Comparison of ENCODE assay signal across 33 cellular contexts in the genomic region with DNA sequence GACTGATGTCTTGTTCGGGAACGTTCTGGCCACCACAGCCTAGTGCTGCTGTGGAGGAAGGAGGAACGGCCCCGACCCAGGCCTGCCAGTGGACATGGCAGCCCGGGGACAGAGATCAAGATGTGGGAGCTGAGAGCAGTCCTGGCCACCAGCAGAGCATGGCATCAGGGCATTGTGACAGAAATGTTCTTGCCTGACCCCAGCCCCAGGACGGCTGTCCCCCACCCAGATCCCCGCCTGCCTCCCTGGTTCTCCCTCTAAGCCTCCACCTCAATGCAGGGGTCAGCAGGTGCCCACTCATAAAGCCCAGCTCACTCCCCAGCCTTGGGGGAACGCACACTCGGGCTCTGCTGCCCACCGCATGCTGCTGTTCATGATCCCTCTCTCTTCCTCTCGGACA. TPM values are rescaled to one million over a fixed set of nuclear protein-coding genes. Genes with fewer than 3 reads are reported as not detected.
"Had no signal": no experiment of that assay in that cellular context is flagged by ENCODE, and none has a peak within 500 bp of the region (broad histone marks: within the 10 kb centered on the region; RNA-seq: fewer than 3 reads in every experiment).

No MANE protein-coding gene starts in this region.

- H3K4me1 ChIP-seq: foreskin keratinocyte had no signal

- H3K4me3 ChIP-seq: adrenal gland, body of pancreas, coronary artery, dorsolateral prefrontal cortex, esophagus muscularis mucosa, gastrocnemius medialis, heart left ventricle had no signal

- H3K9me3 ChIP-seq: adrenal gland, body of pancreas, esophagus muscularis mucosa, gastrocnemius medialis, heart left ventricle had no signal

- ATAC-seq: activated CD4-positive, alpha-beta T cell treated with anti-CD3 and anti-CD28 coated beads for 36 hours; activated CD8-positive, alpha-beta memory T cell treated with anti-CD3 and anti-CD28 coated beads, Interleukin-2, amount 10 ng/mL, durations not matched to agents 7 days and 5 days; activated CD8-positive, alpha-beta T cell treated with anti-CD3 and anti-CD28 coated beads, Interleukin-2, amount 10 ng/mL, durations not matched to agents 7 days and 5 days; activated naive CD8-positive, alpha-beta T cell treated with anti-CD3 and anti-CD28 coated beads, Interleukin-2, amount 50 U/mL, for 24 hours; body of pancreas; foreskin keratinocyte; gastrocnemius medialis; heart left ventricle had no signal

- H3K27ac Mint-ChIP-seq: activated CD4-positive, alpha-beta memory T cell treated with anti-CD3 and anti-CD28 coated beads for 36 hours; activated CD4-positive, alpha-beta T cell treated with anti-CD3 and anti-CD28 coated beads for 36 hours; activated CD4-positive, alpha-beta T cell treated with anti-CD3 and anti-CD28 coated beads, Interleukin-2, amount 10 ng/mL, durations not matched to agents 24 days and 14 days; activated CD8-positive, alpha-beta memory T cell treated with anti-CD3 and anti-CD28 coated beads, Interleukin-2, amount 10 ng/mL, durations not matched to agents 7 days and 5 days; activated CD8-positive, alpha-beta T cell treated with anti-CD3 and anti-CD28 coated beads, Interleukin-2, amount 10 ng/mL, durations not matched to agents 7 days and 5 days; activated naive CD4-positive, alpha-beta T cell treated with anti-CD3 and anti-CD28 coated beads for 36 hours; activated naive CD4-positive, alpha-beta T cell treated with anti-CD3 and anti-CD28 coated beads, Interleukin-2, amount 50 U/mL, for 24 hours; activated naive CD8-positive, alpha-beta T cell treated with anti-CD3 and anti-CD28 coated beads for 36 hours; activated naive CD8-positive, alpha-beta T cell treated with anti-CD3 and anti-CD28 coated beads, Interleukin-2, amount 50 U/mL, for 24 hours; activated T-helper 1 cell treated with anti-CD3 and anti-CD28 coated beads, Interleukin-12 subunit alpha, Interleukin-12 subunit beta, Interleukin-2, Interleukin-4 antibody, amounts not matched to agents 30 ng/mL and 10 ng/mL and 1 ng/mL, durations not matched to agents 14 hours and 24 hours and 36 hours; activated T-helper 2 cell treated with anti-CD3 and anti-CD28 coated beads, Interferon-gamma antibody, Interleukin-2, Interleukin-4, amounts not matched to agents 10 μg/mL and 5 μg/mL and 100 μg/mL, durations not matched to agents 14 hours and 24 hours and 36 hours; dendritic cell treated with granulocyte-macrophage colony-stimulating factor and Interleukin-4, amounts not matched to agents 40 ng/mL and 50 ng/mL, for 4 days; endodermal cell had no signal

- H3K9me3 Mint-ChIP-seq: activated CD4-positive, alpha-beta memory T cell treated with anti-CD3 and anti-CD28 coated beads for 36 hours; activated CD4-positive, alpha-beta T cell treated with anti-CD3 and anti-CD28 coated beads, Interleukin-2, amount 10 ng/mL, durations not matched to agents 24 days and 14 days; activated naive CD4-positive, alpha-beta T cell treated with anti-CD3 and anti-CD28 coated beads for 36 hours; activated naive CD4-positive, alpha-beta T cell treated with anti-CD3 and anti-CD28 coated beads, Interleukin-2, amount 50 U/mL, for 24 hours; activated naive CD8-positive, alpha-beta T cell treated with anti-CD3 and anti-CD28 coated beads for 36 hours; activated naive CD8-positive, alpha-beta T cell treated with anti-CD3 and anti-CD28 coated beads, Interleukin-2, amount 50 U/mL, for 24 hours; activated T-helper 1 cell treated with anti-CD3 and anti-CD28 coated beads, Interleukin-12 subunit alpha, Interleukin-12 subunit beta, Interleukin-2, Interleukin-4 antibody, amounts not matched to agents 30 ng/mL and 10 ng/mL and 1 ng/mL, durations not matched to agents 14 hours and 24 hours and 36 hours; activated T-helper 2 cell treated with anti-CD3 and anti-CD28 coated beads, Interferon-gamma antibody, Interleukin-2, Interleukin-4, amounts not matched to agents 10 μg/mL and 5 μg/mL and 100 μg/mL, durations not matched to agents 14 hours and 24 hours and 36 hours; dendritic cell treated with granulocyte-macrophage colony-stimulating factor and Interleukin-4, amounts not matched to agents 40 ng/mL and 50 ng/mL, for 4 days had no signal

- H3K4me1 Mint-ChIP-seq: endodermal cell had no signal

- H3K36me3 Mint-ChIP-seq: activated CD4-positive, alpha-beta memory T cell treated with anti-CD3 and anti-CD28 coated beads for 36 hours; activated CD8-positive, alpha-beta memory T cell treated with anti-CD3 and anti-CD28 coated beads, Interleukin-2, amount 10 ng/mL, durations not matched to agents 7 days and 5 days; activated naive CD4-positive, alpha-beta T cell treated with anti-CD3 and anti-CD28 coated beads, Interleukin-2, amount 50 U/mL, for 24 hours; activated naive CD8-positive, alpha-beta T cell treated with anti-CD3 and anti-CD28 coated beads for 36 hours had no signal

- H3K36me3 ChIP-seq: adrenal gland, esophagus muscularis mucosa, gastrocnemius medialis, heart left ventricle had no signal

- H3K27me3 ChIP-seq: adrenal gland, body of pancreas, dorsolateral prefrontal cortex, esophagus muscularis mucosa, foreskin keratinocyte, gastrocnemius medialis, heart left ventricle had no signal

- H3K4me3 Mint-ChIP-seq: activated CD4-positive, alpha-beta memory T cell treated with anti-CD3 and anti-CD28 coated beads for 36 hours; activated CD4-positive, alpha-beta T cell treated with anti-CD3 and anti-CD28 coated beads for 36 hours; activated CD4-positive, alpha-beta T cell treated with anti-CD3 and anti-CD28 coated beads, Interleukin-2, amount 10 ng/mL, durations not matched to agents 24 days and 14 days; activated CD8-positive, alpha-beta memory T cell treated with anti-CD3 and anti-CD28 coated beads, Interleukin-2, amount 10 ng/mL, durations not matched to agents 7 days and 5 days; activated CD8-positive, alpha-beta T cell treated with anti-CD3 and anti-CD28 coated beads, Interleukin-2, amount 10 ng/mL, durations not matched to agents 7 days and 5 days; activated naive CD4-positive, alpha-beta T cell treated with anti-CD3 and anti-CD28 coated beads for 36 hours; activated naive CD4-positive, alpha-beta T cell treated with anti-CD3 and anti-CD28 coated beads, Interleukin-2, amount 50 U/mL, for 24 hours; activated naive CD8-positive, alpha-beta T cell treated with anti-CD3 and anti-CD28 coated beads for 36 hours; activated naive CD8-positive, alpha-beta T cell treated with anti-CD3 and anti-CD28 coated beads, Interleukin-2, amount 50 U/mL, for 24 hours; activated T-helper 1 cell treated with anti-CD3 and anti-CD28 coated beads, Interleukin-12 subunit alpha, Interleukin-12 subunit beta, Interleukin-2, Interleukin-4 antibody, amounts not matched to agents 30 ng/mL and 10 ng/mL and 1 ng/mL, durations not matched to agents 14 hours and 24 hours and 36 hours; dendritic cell treated with granulocyte-macrophage colony-stimulating factor and Interleukin-4, amounts not matched to agents 40 ng/mL and 50 ng/mL, for 4 days; endodermal cell had no signal

- H3K27ac ChIP-seq: adrenal gland, body of pancreas, coronary artery, dorsolateral prefrontal cortex, esophagus muscularis mucosa, foreskin keratinocyte, gastrocnemius medialis, heart left ventricle had no signal

- DNase-seq: activated CD4-positive, alpha-beta memory T cell treated with anti-CD3 and anti-CD28 coated beads for 36 hours; activated CD4-positive, alpha-beta T cell treated with anti-CD3 and anti-CD28 coated beads for 36 hours; activated CD4-positive, alpha-beta T cell treated with anti-CD3 and anti-CD28 coated beads, Interleukin-2, amount 10 ng/mL, durations not matched to agents 24 days and 14 days; activated CD4-positive, CD25-positive, alpha-beta regulatory T cell; activated CD4-positive, CD25-positive, alpha-beta regulatory T cell treated with anti-CD3 and anti-CD28 coated beads, Interleukin-2, amount 50 U/mL, for 72 hours; activated CD8-positive, alpha-beta memory T cell treated with anti-CD3 and anti-CD28 coated beads, Interleukin-2, amount 10 ng/mL, durations not matched to agents 7 days and 5 days; activated CD8-positive, alpha-beta memory T cell treated with anti-CD3 and anti-CD28 coated beads, Interleukin-2, amount 50 U/mL, for 4 hours; activated CD8-positive, alpha-beta T cell treated with anti-CD3 and anti-CD28 coated beads, Interleukin-2, amount 10 ng/mL, durations not matched to agents 7 days and 5 days; activated effector memory CD4-positive, alpha-beta T cell treated with anti-CD3 and anti-CD28 coated beads, Interleukin-2, amount 50 U/mL, for 16 hours; activated naive CD4-positive, alpha-beta T cell treated with anti-CD3 and anti-CD28 coated beads for 36 hours; activated naive CD8-positive, alpha-beta T cell treated with anti-CD3 and anti-CD28 coated beads for 36 hours; activated naive CD8-positive, alpha-beta T cell treated with anti-CD3 and anti-CD28 coated beads, Interleukin-2, amount 50 U/mL, for 24 hours; activated T-cell treated with anti-CD3 and anti-CD28 coated beads, Interleukin-2, amount 50 U/mL, for 1 hour; activated T-cell treated with anti-CD3 and anti-CD28 coated beads, Interleukin-2, amount 50 U/mL, for 48 hours; adrenal gland; amygdala; aorta; body of pancreas; central memory CD4-positive, alpha-beta T cell; cerebellar nuclear complex; effector memory CD4-positive, alpha-beta T cell; endodermal cell; foreskin keratinocyte; gastrocnemius medialis; heart left ventricle had no signal

RNA-seq across cellular contexts. Expression of a gene that starts 42.9 kb away (rescaled TPM):
- total RNA-seq: activated CD4-positive, alpha-beta T cell treated with anti-CD3 and anti-CD28 coated beads, Interleukin-2, amount 10 ng/mL, durations not matched to agents 24 days and 14 days; activated CD8-positive, alpha-beta memory T cell treated with anti-CD3 and anti-CD28 coated beads for 36 hours; activated CD8-positive, alpha-beta memory T cell treated with anti-CD3 and anti-CD28 coated beads, Interleukin-2, amount 10 ng/mL, durations not matched to agents 7 days and 5 days; activated CD8-positive, alpha-beta T cell treated with anti-CD3 and anti-CD28 coated beads, Interleukin-2, amount 10 ng/mL, durations not matched to agents 7 days and 5 days had no signal
